ENCODE assay signal across 19 cellular contexts in genomic region chr13:23567792-23568480, GRCh38. TPM values are rescaled to one million over a fixed set of nuclear protein-coding genes. Genes with fewer than 3 reads are reported as not detected.
DNase-seq lines count a peak whose midpoint lies in the region; FAIRE-seq and TF ChIP-seq lines count a peak whose summit lies in the region.
"Had no signal": no experiment of that assay in that cellular context is flagged by ENCODE, and none has a peak within 500 bp of the region (broad histone marks: within the 10 kb centered on the region; RNA-seq: fewer than 3 reads in every experiment).

No MANE protein-coding gene starts in this region.

- H4K20me1 ChIP-seq in astrocyte (ENCODE audit: insufficient read depth, low read length): no peaks in the 10 kb centered on the region

- H3K27ac ChIP-seq in astrocyte (ENCODE audit: low read depth, low read length): no peak overlapping the region
- H3K27ac ChIP-seq: PC-9, sigmoid colon had no signal

- FAIRE-seq in astrocyte (lab: Jason Lieb, UNC): no peak

- peak overlapping the region; percentile 45 for H2AFZ ChIP-seq in astrocyte (ENCODE audit: low read depth, low read length)
- H2AFZ ChIP-seq: PC-9 had no signal

- no peaks in the 10 kb centered on the region for H3K36me3 Mint-ChIP-seq in astrocyte (ENCODE audit: low read depth, unreplicated experiment)
- H3K36me3 Mint-ChIP-seq in mesothelial cell of epicardium: no peaks in the 10 kb centered on the region
- H3K36me3 Mint-ChIP-seq: activated naive CD4-positive, alpha-beta T cell treated with anti-CD3 and anti-CD28 coated beads, Interleukin-2, amount 50 U/mL, for 24 hours; CD14-positive monocyte; naive thymus-derived CD4-positive, alpha-beta T cell; stimulated activated effector memory CD8-positive, alpha-beta T cell treated with anti-CD3 and anti-CD28 coated beads, Interleukin-12 subunit alpha, Interleukin-12 subunit beta, amount 100 ng/mL, for 72 hours had no signal

- H3K9me3 Mint-ChIP-seq in astrocyte (ENCODE audit: unreplicated experiment) (no peaks in the 10 kb centered on the region), mesothelial cell of epicardium (peaks cover 10% of the 10 kb centered on the region)
- H3K9me3 Mint-ChIP-seq: activated naive CD4-positive, alpha-beta T cell treated with anti-CD3 and anti-CD28 coated beads, Interleukin-2, amount 50 U/mL, for 24 hours; CD14-positive monocyte; naive thymus-derived CD4-positive, alpha-beta T cell; stimulated activated effector memory CD8-positive, alpha-beta T cell treated with anti-CD3 and anti-CD28 coated beads, Interleukin-12 subunit alpha, Interleukin-12 subunit beta, amount 100 ng/mL, for 72 hours; T-helper 1 cell treated with Interleukin-12 subunit alpha and Interleukin-12 subunit beta and Interleukin-4 antibody, amounts not matched to agents 30 μg/mL and 1 μg/mL, for 36 hours had no signal

- in situ Hi-C loops in GM13976 (cut with MboI; ENCODE audit: low sequenced_read_pairs, unreplicated experiment): no loop called here

- H3K4me1 Mint-ChIP-seq in astrocyte (ENCODE audit: low read depth, unreplicated experiment): peaks cover 2% of the 10 kb centered on the region
- H3K4me1 Mint-ChIP-seq in mesothelial cell of epicardium: peaks cover 45% of the 10 kb centered on the region
- H3K4me1 Mint-ChIP-seq: CD14-positive monocyte; stimulated activated effector memory CD8-positive, alpha-beta T cell treated with anti-CD3 and anti-CD28 coated beads, Interleukin-12 subunit alpha, Interleukin-12 subunit beta, amount 100 ng/mL, for 72 hours had no signal

- H3K9me3 ChIP-seq in astrocyte (ENCODE audit: insufficient read depth, low read depth, low read length): no peaks in the 10 kb centered on the region
- H3K9me3 ChIP-seq: sigmoid colon had no signal

- peak; percentile 12 for TF ChIP-seq CTCF in GM13976 (IDR thresholded peaks at IDR 0.05; ENCODE audit: borderline replicate concordance, control extremely low read depth, extremely low read depth, insufficient read depth, missing control alignments)
- TF ChIP-seq CTCF in astrocyte (IDR thresholded peaks at IDR 0.05; ENCODE audit: insufficient read depth, low read depth, low read length): peak; percentile 5
- no peak for TF ChIP-seq CTCF in mesothelial cell of epicardium (IDR thresholded peaks at IDR 0.05; ENCODE audit: unreplicated experiment)

- no peak overlapping the region for H3K9ac ChIP-seq in astrocyte (ENCODE audit: low read length)

- H3K36me3 ChIP-seq in astrocyte (ENCODE audit: insufficient read depth, low read length): no peaks in the 10 kb centered on the region
- H3K36me3 ChIP-seq: sigmoid colon had no signal

- H3K4me1 ChIP-seq in astrocyte (ENCODE audit: insufficient read depth, low read length): peaks cover 7% of the 10 kb centered on the region

- DNase-seq in DMS153 (lab: John Stamatoyannopoulos, UW) (peak; percentile 42), GM13976 (ENCODE audit: low spot score) (no peak), astrocyte (ENCODE audit: low read depth) (no peak), mesothelial cell of epicardium (ENCODE audit: low spot score in 2 of 2, unreplicated experiment in 2 of 2) (no peak), putamen (ENCODE audit: low spot score) (no peak), H4 (ENCODE audit: low spot score) (no peak), NCI-H2081 treated with DMSO at 0.1 percent for 48 hours (lab: John Stamatoyannopoulos, UW) (no peak)
- DNase-seq: activated CD4-positive, alpha-beta T cell treated with anti-CD3 and anti-CD28 coated beads for 1 hour; GF-D8; left colon; naive thymus-derived CD4-positive, alpha-beta T cell; NCI-H446; PC-9; sigmoid colon; stimulated activated CD4-positive, alpha-beta T cell treated with anti-CD3 and anti-CD28 coated beads, Interleukin-4, amount 100 ng/mL, for 24 hours had no signal

- H3K4me3 ChIP-seq in astrocyte (ENCODE audit: insufficient read depth, low read depth, low read length): no peak overlapping the region
- H3K4me3 ChIP-seq: PC-9, sigmoid colon had no signal

- H3K4me2 ChIP-seq in astrocyte (ENCODE audit: low read length): no peak overlapping the region
- H3K4me2 ChIP-seq: PC-9 had no signal

- peaks cover 2% of the 10 kb centered on the region for H3K27me3 Mint-ChIP-seq in astrocyte (ENCODE audit: low read depth, unreplicated experiment)
- no peaks in the 10 kb centered on the region for H3K27me3 Mint-ChIP-seq in mesothelial cell of epicardium (ENCODE audit: low read depth)

- no peak overlapping the region for H3K27ac Mint-ChIP-seq in astrocyte (ENCODE audit: unreplicated experiment)
- H3K27ac Mint-ChIP-seq in mesothelial cell of epicardium: peak overlapping the region; percentile 8
- H3K27ac Mint-ChIP-seq: activated naive CD4-positive, alpha-beta T cell treated with anti-CD3 and anti-CD28 coated beads, Interleukin-2, amount 50 U/mL, for 24 hours; CD14-positive monocyte; naive thymus-derived CD4-positive, alpha-beta T cell; stimulated activated effector memory CD8-positive, alpha-beta T cell treated with anti-CD3 and anti-CD28 coated beads, Interleukin-12 subunit alpha, Interleukin-12 subunit beta, amount 100 ng/mL, for 72 hours; T-helper 1 cell treated with Interleukin-12 subunit alpha and Interleukin-12 subunit beta and Interleukin-4 antibody, amounts not matched to agents 30 μg/mL and 1 μg/mL, for 36 hours had no signal

- H3K27me3 ChIP-seq in astrocyte (ENCODE audit: insufficient read depth, low read length): no peaks in the 10 kb centered on the region

- H3K4me3 Mint-ChIP-seq in astrocyte (ENCODE audit: unreplicated experiment) (no peak overlapping the region), mesothelial cell of epicardium (no peak overlapping the region)
- H3K4me3 Mint-ChIP-seq: activated naive CD4-positive, alpha-beta T cell treated with anti-CD3 and anti-CD28 coated beads, Interleukin-2, amount 50 U/mL, for 24 hours; CD14-positive monocyte; naive thymus-derived CD4-positive, alpha-beta T cell; stimulated activated effector memory CD8-positive, alpha-beta T cell treated with anti-CD3 and anti-CD28 coated beads, Interleukin-12 subunit alpha, Interleukin-12 subunit beta, amount 100 ng/mL, for 72 hours; T-helper 1 cell treated with Interleukin-12 subunit alpha and Interleukin-12 subunit beta and Interleukin-4 antibody, amounts not matched to agents 30 μg/mL and 1 μg/mL, for 36 hours had no signal

- peaks cover 23% of the 10 kb centered on the region for H3K79me2 ChIP-seq in astrocyte (ENCODE audit: insufficient read depth, low read length)

RNA-seq across cellular contexts. Expression of gene TNFRSF19, which starts 2.3 kb away (rescaled TPM):
- total RNA-seq in astrocyte (25.9 and 27.8 TPM in 2 replicates), mesothelial cell of epicardium (38.3 to 43.5 TPM (median 40.3 TPM) in 3 replicates)
- 0.12 and 0.33 TPM in 2 replicates for total RNA-seq in H4 (2014; rRNA removed; shearing (Covaris generic))

Comparison
In these comparisons a context has a peak if more than half of its experiments do, and no peak if none do; other contexts are left out.
1. RNA of gene TNFRSF19, which starts 2.3 kb away (total RNA-seq): 38.3 to 43.5 TPM in mesothelial cell of epicardium and 25.9 to 27.8 TPM in astrocyte; 0.12 to 0.33 TPM in H4; every median in the first group is over 10 times any median in the second.